Comparison of ENCODE assay signal across 28 cellular contexts in the genomic region with DNA sequence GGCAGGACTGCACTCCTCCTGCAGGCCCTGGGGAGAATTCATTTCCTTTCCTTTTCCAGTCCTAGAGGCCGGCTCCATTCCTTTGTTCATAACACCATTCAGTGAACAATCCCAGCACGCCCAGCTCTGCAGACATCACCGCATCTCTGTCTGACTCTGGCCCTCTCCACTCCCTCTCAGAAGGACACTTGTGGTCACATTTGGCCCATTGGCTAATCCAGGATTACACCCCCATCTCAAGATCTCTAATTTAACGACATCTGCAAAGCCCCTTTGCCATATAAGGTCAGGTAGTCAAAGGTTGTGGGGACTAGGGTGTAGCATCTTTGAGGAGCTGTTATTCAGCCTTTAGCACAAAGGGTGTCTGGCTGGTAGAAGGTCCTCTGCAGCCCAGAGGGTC.
"Had no signal": no experiment of that assay in that cellular context is flagged by ENCODE, and none has a peak within 500 bp of the region (broad histone marks: within the 10 kb centered on the region; RNA-seq: fewer than 3 reads in every experiment).

No MANE protein-coding gene starts in this region.

- H3K27me3 ChIP-seq: body of pancreas, cardiac muscle cell, heart right ventricle, uterus had no signal

- H3K27ac Mint-ChIP-seq: activated CD4-positive, alpha-beta T cell treated with anti-CD3 and anti-CD28 coated beads for 36 hours; activated CD8-positive, alpha-beta memory T cell treated with anti-CD3 and anti-CD28 coated beads, Interleukin-2, amount 10 ng/mL, durations not matched to agents 7 days and 5 days; activated CD8-positive, alpha-beta T cell treated with anti-CD3 and anti-CD28 coated beads, Interleukin-2, amount 10 ng/mL, durations not matched to agents 7 days and 5 days; activated naive CD8-positive, alpha-beta T cell; activated T-helper 2 cell treated with anti-CD3 and anti-CD28 coated beads, Interferon-gamma antibody, Interleukin-2, Interleukin-4, amounts not matched to agents 10 μg/mL and 5 μg/mL and 100 μg/mL, durations not matched to agents 14 hours and 24 hours and 36 hours; effector memory CD8-positive, alpha-beta T cell; naive thymus-derived CD8-positive, alpha-beta T cell; progenitor cell of endocrine pancreas; stimulated activated effector memory CD8-positive, alpha-beta T cell treated with anti-CD3 and anti-CD28 coated beads, Interleukin-12 subunit alpha, Interleukin-12 subunit beta, amount 100 ng/mL, for 72 hours; stimulated activated naive CD8-positive, alpha-beta T cell treated with anti-CD3 and anti-CD28 coated beads, Interleukin-15, amount 100 ng/mL, for 72 hours; type B pancreatic cell had no signal

- H3K4me1 Mint-ChIP-seq: activated CD4-positive, alpha-beta T cell treated with anti-CD3 and anti-CD28 coated beads for 36 hours; activated CD8-positive, alpha-beta memory T cell treated with anti-CD3 and anti-CD28 coated beads, Interleukin-2, amount 10 ng/mL, durations not matched to agents 7 days and 5 days; stimulated activated effector memory CD8-positive, alpha-beta T cell treated with anti-CD3 and anti-CD28 coated beads, Interleukin-12 subunit alpha, Interleukin-12 subunit beta, amount 100 ng/mL, for 72 hours; stimulated activated naive CD8-positive, alpha-beta T cell treated with anti-CD3 and anti-CD28 coated beads, Interleukin-15, amount 100 ng/mL, for 72 hours had no signal

- H3K4me1 ChIP-seq: body of pancreas, heart right ventricle, uterus had no signal

- H3K36me3 ChIP-seq: cardiac muscle cell, heart right ventricle, uterus had no signal

- H3K27me3 Mint-ChIP-seq: activated CD8-positive, alpha-beta memory T cell treated with anti-CD3 and anti-CD28 coated beads, Interleukin-2, amount 10 ng/mL, durations not matched to agents 7 days and 5 days had no signal

- DNase-seq: activated CD4-positive, alpha-beta T cell treated with anti-CD3 and anti-CD28 coated beads for 36 hours; activated CD4-positive, CD25-positive, alpha-beta regulatory T cell; activated CD8-positive, alpha-beta memory T cell treated with anti-CD3 and anti-CD28 coated beads, Interleukin-2, amount 10 ng/mL, durations not matched to agents 7 days and 5 days; activated CD8-positive, alpha-beta T cell treated with anti-CD3 and anti-CD28 coated beads, Interleukin-2, amount 10 ng/mL, durations not matched to agents 7 days and 5 days; activated T-cell treated with anti-CD3 and anti-CD28 coated beads, Interleukin-2, amount 50 U/mL, for 48 hours; anterior cingulate cortex; body of pancreas; cerebellar nuclear complex; dorsolateral prefrontal cortex; effector memory CD8-positive, alpha-beta T cell; erythroblast; heart right ventricle; midbrain; naive thymus-derived CD8-positive, alpha-beta T cell; stimulated activated CD4-positive, alpha-beta T cell treated with anti-CD3 and anti-CD28 coated beads, Interleukin-4, amount 100 ng/mL, for 24 hours; stimulated activated naive CD8-positive, alpha-beta T cell treated with anti-CD3 and anti-CD28 coated beads, Interleukin-15, amount 100 ng/mL, for 72 hours; substantia nigra; T-helper 2 cell; uterus had no signal

- H3K27ac ChIP-seq: body of pancreas, cardiac muscle cell, coronary artery, dorsolateral prefrontal cortex, heart right ventricle, skin epidermis, uterus had no signal

- H3K4me3 Mint-ChIP-seq: activated CD4-positive, alpha-beta T cell treated with anti-CD3 and anti-CD28 coated beads for 36 hours; activated CD8-positive, alpha-beta memory T cell treated with anti-CD3 and anti-CD28 coated beads, Interleukin-2, amount 10 ng/mL, durations not matched to agents 7 days and 5 days; activated CD8-positive, alpha-beta T cell treated with anti-CD3 and anti-CD28 coated beads, Interleukin-2, amount 10 ng/mL, durations not matched to agents 7 days and 5 days; activated naive CD8-positive, alpha-beta T cell; effector memory CD8-positive, alpha-beta T cell; naive thymus-derived CD8-positive, alpha-beta T cell; stimulated activated effector memory CD8-positive, alpha-beta T cell treated with anti-CD3 and anti-CD28 coated beads, Interleukin-12 subunit alpha, Interleukin-12 subunit beta, amount 100 ng/mL, for 72 hours; stimulated activated naive CD8-positive, alpha-beta T cell treated with anti-CD3 and anti-CD28 coated beads, Interleukin-15, amount 100 ng/mL, for 72 hours; type B pancreatic cell had no signal

- H3K4me3 ChIP-seq: body of pancreas, cardiac muscle cell, coronary artery, dorsolateral prefrontal cortex, heart right ventricle, skin epidermis, uterus had no signal

- H3K9me3 ChIP-seq: body of pancreas, heart right ventricle, uterus had no signal

- ATAC-seq: activated CD4-positive, alpha-beta T cell treated with anti-CD3 and anti-CD28 coated beads for 36 hours; activated CD8-positive, alpha-beta memory T cell treated with anti-CD3 and anti-CD28 coated beads, Interleukin-2, amount 10 ng/mL, durations not matched to agents 7 days and 5 days; activated CD8-positive, alpha-beta T cell treated with anti-CD3 and anti-CD28 coated beads, Interleukin-2, amount 10 ng/mL, durations not matched to agents 7 days and 5 days; body of pancreas; effector memory CD8-positive, alpha-beta T cell; heart right ventricle; naive thymus-derived CD8-positive, alpha-beta T cell; sciatic nerve; stimulated activated effector memory CD8-positive, alpha-beta T cell treated with anti-CD3 and anti-CD28 coated beads, Interleukin-12 subunit alpha, Interleukin-12 subunit beta, amount 100 ng/mL, for 72 hours; stimulated activated naive CD8-positive, alpha-beta T cell treated with anti-CD3 and anti-CD28 coated beads, Interleukin-15, amount 100 ng/mL, for 72 hours had no signal

- H3K36me3 Mint-ChIP-seq: activated CD8-positive, alpha-beta memory T cell treated with anti-CD3 and anti-CD28 coated beads, Interleukin-2, amount 10 ng/mL, durations not matched to agents 7 days and 5 days; activated naive CD8-positive, alpha-beta T cell; naive thymus-derived CD8-positive, alpha-beta T cell; stimulated activated effector memory CD8-positive, alpha-beta T cell treated with anti-CD3 and anti-CD28 coated beads, Interleukin-12 subunit alpha, Interleukin-12 subunit beta, amount 100 ng/mL, for 72 hours; type B pancreatic cell had no signal
